In the genomic region with DNA sequence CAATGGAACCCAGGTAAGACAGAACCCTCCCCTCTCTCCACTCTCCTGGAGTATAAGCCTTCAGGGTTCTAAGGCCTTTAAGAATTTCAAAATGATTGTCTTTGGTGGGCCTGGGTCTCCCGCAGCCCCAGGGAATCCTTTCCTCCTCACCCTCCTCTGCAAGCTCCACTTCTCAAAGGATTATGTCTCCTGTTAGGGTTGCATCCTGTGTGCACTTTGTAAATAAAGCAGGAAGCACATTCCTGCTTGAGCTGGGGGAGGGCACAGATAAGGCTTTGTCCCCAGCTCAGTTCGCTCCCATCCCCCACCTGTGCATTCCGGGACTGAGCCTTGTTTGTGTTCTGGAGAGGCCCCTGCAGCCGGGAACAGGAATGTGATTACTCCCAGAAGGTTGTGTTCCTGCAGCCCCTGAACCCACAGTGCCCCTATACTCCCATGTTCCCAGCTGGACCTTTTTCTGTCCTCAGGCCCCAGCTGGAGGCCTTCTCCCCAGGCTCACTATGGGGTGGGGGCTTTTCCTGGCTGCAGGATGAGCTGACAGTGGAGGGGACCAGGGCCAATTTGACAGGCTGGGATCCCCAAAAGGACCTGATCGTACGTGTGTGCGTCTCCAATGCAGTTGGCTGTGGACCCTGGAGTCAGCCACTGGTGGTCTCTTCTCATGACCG, we compare ENCODE assay signal across 14 cellular contexts. TPM values are rescaled to one million over a fixed set of nuclear protein-coding genes. Genes with fewer than 3 reads are reported as not detected.
DNase-seq lines count a peak whose midpoint lies in the region; ATAC-seq and TF ChIP-seq lines count a peak whose summit lies in the region.
"Had no signal": no experiment of that assay in that cellular context is flagged by ENCODE, and none has a peak within 500 bp of the region (broad histone marks: within the 10 kb centered on the region; RNA-seq: fewer than 3 reads in every experiment).

No MANE protein-coding gene starts in this region.

- no peak overlapping the region for H3K4me2 ChIP-seq in OCI-LY7 (ENCODE audit: low read length)

- BruUV-seq in OCI-LY7 (replicated peaks; lab: Mats Ljungman, UMichigan) = no TSS peak

- in situ Hi-C loops in HAP-1 (cut with MboI; ENCODE audit: low sequenced_read_pairs) = loop anchor here (10.0 kb wide), 1 partner anchor 246 kb away; no protein-coding TSS in a partner anchor

- H2AFZ ChIP-seq in OCI-LY7 (ENCODE audit: low read length) = no peak overlapping the region

- H3K36me3 ChIP-seq in HAP-1 (replicated peaks) (peaks cover 51% of the 10 kb centered on the region), iPS DF 6.9 (ENCODE audit: control insufficient read depth, insufficient read depth, low read length) (peaks cover 27% of the 10 kb centered on the region), OCI-LY7 (ENCODE audit: insufficient read depth, low read length) (no peaks in the 10 kb centered on the region)

- H3K79me2 ChIP-seq in OCI-LY7 (ENCODE audit: insufficient read depth, low read depth, low read length) = no peaks in the 10 kb centered on the region

- H3K9me3 ChIP-seq in HAP-1 = no peaks in the 10 kb centered on the region
- H3K9me3 ChIP-seq in iPS DF 6.9 (ENCODE audit: control insufficient read depth, insufficient read depth, low read length) = no peaks in the 10 kb centered on the region
- no peaks in the 10 kb centered on the region for H3K9me3 ChIP-seq in OCI-LY7 (ENCODE audit: low read length)
- H3K9me3 ChIP-seq: sigmoid colon had no signal

- intact Hi-C loops in OCI-LY7 (cut with micrococcal nuclease; ENCODE audit: unreplicated experiment) = no loop called here

- no peaks in the 10 kb centered on the region for H4K20me1 ChIP-seq in OCI-LY7 (ENCODE audit: insufficient read depth, low read length)

- H3K27me3 ChIP-seq in HAP-1 (ENCODE audit: low read depth) (no peaks in the 10 kb centered on the region), iPS DF 6.9 (ENCODE audit: control insufficient read depth, insufficient read depth, low read length) (no peaks in the 10 kb centered on the region)
- H3K27me3 ChIP-seq: sigmoid colon had no signal

- DNase-seq in HAP-1 (ENCODE audit: low spot score in 2 of 2) (peak; percentile 58 to 84), amniotic epithelial cell (ENCODE audit: low read depth) (peak; percentile 90), iPS DF 6.9 (ENCODE audit: low read depth, low spot score) (peak; percentile 89), renal cortical epithelial cell (ENCODE audit: low read depth) (peak; percentile 19), OCI-LY7 (ENCODE audit: low spot score) (no peak), NCI-H2107 (lab: John Stamatoyannopoulos, UW) (no peak)
- no peak for DNase-seq in activated T-cell treated with anti-CD3 and anti-CD28 coated beads, Interleukin-2, amount 50 U/mL, for 1 hour
- DNase-seq: activated CD8-positive, alpha-beta memory T cell treated with anti-CD3 and anti-CD28 coated beads for 24 hours; GOT3; immature natural killer cell; NCI-H1694 treated with DMSO at 0.1 percent for 48 hours; sigmoid colon; stimulated activated CD8-positive, alpha-beta memory T cell treated with anti-CD3 and anti-CD28 coated beads, Interleukin-4, amount 100 ng/mL, for 48 hours had no signal

- ATAC-seq in HG03432 (IDR thresholded peaks at IDR 0.05; ENCODE audit: unreplicated experiment) = no peak

- H3K4me1 ChIP-seq in HAP-1 = peaks cover 12% of the 10 kb centered on the region
- H3K4me1 ChIP-seq in iPS DF 6.9 (ENCODE audit: control insufficient read depth, insufficient read depth, low read length) = peaks cover 12% of the 10 kb centered on the region
- no peaks in the 10 kb centered on the region for H3K4me1 ChIP-seq in OCI-LY7 (ENCODE audit: insufficient read depth, low read length, poor library complexity, severe bottlenecking)
- H3K4me1 ChIP-seq: sigmoid colon had no signal

- H3K27ac ChIP-seq in iPS DF 6.9 (ENCODE audit: low read length) (no peak overlapping the region), OCI-LY7 (ENCODE audit: low read depth, low read length, poor library complexity, severe bottlenecking) (no peak overlapping the region)
- H3K27ac ChIP-seq: sigmoid colon had no signal

- H3K4me3 ChIP-seq in HAP-1 = no peak overlapping the region
- no peak overlapping the region for H3K4me3 ChIP-seq in iPS DF 6.9 (ENCODE audit: low read length)
- no peak overlapping the region for H3K4me3 ChIP-seq in OCI-LY7 (ENCODE audit: low read depth, low read length, poor library complexity, severe bottlenecking)
- H3K4me3 ChIP-seq: sigmoid colon had no signal

- no peaks in the 10 kb centered on the region for H3K9me2 ChIP-seq in OCI-LY7 (ENCODE audit: insufficient read depth, low read length)

- POLR2A ChIA-PET in OCI-LY7 (lab: Charles Lee) = interaction anchor here (0.5 to 0.6 kb wide), 2 partner anchors 31 to 78 kb away, joined by 3 to 4 read pairs; no protein-coding TSS in a partner anchor

- CTCF ChIA-PET in OCI-LY7 (lab: Charles Lee; ENCODE audit: unreplicated experiment) = no interaction called here

- no CpG with 5 or more reads among the region's 8 CpGs for WGBS in iPS DF 6.9 (ENCODE audit: insufficient coverage, insufficient read length)

- TF ChIP-seq CTCF in OCI-LY7 (conservative IDR thresholded peaks at IDR 0.05; ENCODE audit: low read length) = no peak

RNA-seq across cellular contexts. Expression of a gene that starts 9.5 kb away (rescaled TPM):
- total RNA-seq in renal cortical epithelial cell (6.1 and 11.3 TPM in 2 replicates), OCI-LY7 (2022) (0.13 and 0.48 TPM in 2 replicates)
- total RNA-seq in OCI-LY7 (2014; rRNA removed; shearing (Covaris generic)) = not detected in 2 replicates

RNA-seq across cellular contexts. Expression of a gene that starts 24.4 kb away (rescaled TPM):
- total RNA-seq in renal cortical epithelial cell (8.7 and 32.0 TPM in 2 replicates), OCI-LY7 (2022) (39.9 and 51.6 TPM in 2 replicates)
- total RNA-seq in OCI-LY7 (2014; rRNA removed; shearing (Covaris generic)) = 19.3 and 24.3 TPM in 2 replicates

RNA-seq across cellular contexts. Expression of a gene that starts 54.9 kb away (rescaled TPM):
- 0.25 and 1.0 TPM in 2 replicates for total RNA-seq in renal cortical epithelial cell
- 0.10 and 0.22 TPM in 2 replicates for total RNA-seq in OCI-LY7 (2014; rRNA removed; shearing (Covaris generic))
- total RNA-seq in OCI-LY7 (2022) = 0.11 TPM in 2 replicates

Comparison
In these comparisons a context has a peak if more than half of its experiments do, and no peak if none do; other contexts are left out.
1. DNase-seq: peak in HAP-1 (2 of 2), amniotic epithelial cell (single experiment), iPS DF 6.9 (single experiment) and renal cortical epithelial cell (single experiment); none in OCI-LY7 (single experiment), NCI-H2107 (single experiment) and activated T-cell treated with anti-CD3 and anti-CD28 coated beads, Interleukin-2, amount 50 U/mL, for 1 hour (single experiment).